In genomic region chr10:103265712-103266329, GRCh38 we compare ENCODE assay signal across 1 cellular context.
TF ChIP-seq lines count a peak whose summit lies in the region.

No MANE protein-coding gene starts in this region.

TF ChIP-seq in K562, 482 proteins besides CTCF, POLR2A, EP300 and RAD21 (continued from another document):
- TF ChIP-seq AFF4 (CRISPR knock-in tag; IDR thresholded peaks at IDR 0.05) (no peak), GTF3C2 (IDR thresholded peaks at IDR 0.05; ENCODE audit: borderline replicate concordance, extremely low read depth, insufficient read length) (no peak), ADNP (tag; IDR thresholded peaks at IDR 0.05) (no peak)
